8 cellular contexts compared by ENCODE assay signal in the genomic region with DNA sequence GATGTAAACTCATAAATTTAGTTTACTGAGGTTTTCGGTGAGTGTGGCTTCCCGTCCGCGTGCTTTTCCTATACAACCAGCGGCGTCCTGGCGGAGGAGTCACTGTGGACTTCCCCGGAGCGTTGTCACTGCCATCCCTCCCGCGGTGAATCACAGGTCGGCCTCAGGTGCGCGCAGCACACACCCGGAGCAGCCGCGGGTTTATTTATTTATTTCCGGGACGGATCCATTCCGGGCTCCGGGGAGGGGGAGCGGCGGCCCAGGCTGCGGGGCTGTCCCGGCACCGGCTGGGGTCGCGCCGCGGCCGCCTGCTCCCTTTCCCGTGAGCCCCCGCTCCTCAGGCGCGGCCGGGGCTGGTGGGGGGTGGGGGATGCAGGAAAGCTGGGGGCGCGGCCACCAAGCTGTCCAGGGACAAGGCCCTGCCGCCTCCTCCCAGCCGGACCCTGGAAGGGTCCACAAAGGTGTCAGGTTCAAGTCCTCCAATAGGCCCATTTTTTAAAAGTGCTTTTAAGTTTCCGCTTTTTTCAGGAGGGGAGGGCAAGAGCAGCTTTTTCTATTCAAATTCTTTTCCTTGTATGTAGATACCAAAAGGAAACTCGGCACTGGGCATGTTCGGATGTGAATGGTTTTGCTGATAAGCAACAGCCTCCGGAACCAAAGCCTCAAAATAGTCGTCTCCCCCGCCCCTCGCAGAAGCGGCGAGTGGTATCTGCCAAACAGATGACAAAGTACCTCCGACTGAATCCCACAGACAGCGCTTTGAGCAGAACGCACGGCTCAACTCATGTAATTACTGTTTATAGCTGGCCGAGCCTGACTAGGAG.
DNase-seq lines count a peak whose midpoint lies in the region; ATAC-seq, FAIRE-seq and TF ChIP-seq lines count a peak whose summit lies in the region.

No MANE protein-coding gene starts in this region.

- no peak for TF ChIP-seq POLR2A in GM12892 (IDR thresholded peaks at IDR 0.05; ENCODE audit: low read depth, low read length)

- H3K4me1 Mint-ChIP-seq in dendritic cell treated with granulocyte-macrophage colony-stimulating factor and Interleukin-4, amounts not matched to agents 40 ng/mL and 50 ng/mL, for 4 days (ENCODE audit: low read depth), result peaks cover 10% of the 10 kb centered on the region

- ATAC-seq in HG03196 (IDR thresholded peaks at IDR 0.05; ENCODE audit: unreplicated experiment) (peak; percentile 53), GM21360 (IDR thresholded peaks at IDR 0.05; ENCODE audit: unreplicated experiment) (no peak)

- DNase-seq in GM12892 (ENCODE audit: insufficient read length), result peak; percentile 23
- DNase-seq in NCI-H510A treated with DMSO at 0.1 percent for 48 hours (lab: John Stamatoyannopoulos, UW), result peak; percentile 76
- peak; percentile 68 to 86 for DNase-seq in activated CD4-positive, alpha-beta T cell treated with anti-CD3 and anti-CD28 coated beads, Interleukin-2, amount 50 U/mL, for 24 hours (ENCODE audit: low read depth in 1 of 2, low spot score in 1 of 2)
- DNase-seq in left kidney (ENCODE audit: low read depth, low spot score), result peak; percentile 93
- DNase-seq in stimulated activated CD4-positive, alpha-beta T cell treated with anti-CD3 and anti-CD28 coated beads, Interleukin-1b, Interleukin-23, amount 100 ng/mL, for 24 hours (ENCODE audit: low read depth in 4 of 4, low spot score in 1 of 4), result peak; percentile 62 to 83 (median 72)

- H3K27ac Mint-ChIP-seq in dendritic cell treated with granulocyte-macrophage colony-stimulating factor and Interleukin-4, amounts not matched to agents 40 ng/mL and 50 ng/mL, for 4 days, result peak overlapping the region; percentile 74

- no peaks in the 10 kb centered on the region for H3K36me3 Mint-ChIP-seq in dendritic cell treated with granulocyte-macrophage colony-stimulating factor and Interleukin-4, amounts not matched to agents 40 ng/mL and 50 ng/mL, for 4 days (ENCODE audit: low read depth)

- H3K4me3 Mint-ChIP-seq in dendritic cell treated with granulocyte-macrophage colony-stimulating factor and Interleukin-4, amounts not matched to agents 40 ng/mL and 50 ng/mL, for 4 days, result peak overlapping the region; percentile 74

- peaks cover 17% of the 10 kb centered on the region for H3K27me3 Mint-ChIP-seq in dendritic cell treated with granulocyte-macrophage colony-stimulating factor and Interleukin-4, amounts not matched to agents 40 ng/mL and 50 ng/mL, for 4 days

- peak; percentile 85 for FAIRE-seq in GM12892 (lab: Jason Lieb, UNC)

- intact Hi-C loops in dendritic cell treated with granulocyte-macrophage colony-stimulating factor and Interleukin-4, amounts not matched to agents 40 ng/mL and 50 ng/mL, for 4 days (cut with micrococcal nuclease), result no loop called here

- no peaks in the 10 kb centered on the region for H3K9me3 Mint-ChIP-seq in dendritic cell treated with granulocyte-macrophage colony-stimulating factor and Interleukin-4, amounts not matched to agents 40 ng/mL and 50 ng/mL, for 4 days

Comparison
In these comparisons a context has a peak if more than half of its experiments do, and no peak if none do; other contexts are left out.
1. DNase-seq: peak in every context shown above with its lines; median percentile 93 in left kidney; 77 in activated CD4-positive, alpha-beta T cell treated with anti-CD3 and anti-CD28 coated beads, Interleukin-2, amount 50 U/mL, for 24 hours; 76 in NCI-H510A treated with DMSO at 0.1 percent for 48 hours; 72 in stimulated activated CD4-positive, alpha-beta T cell treated with anti-CD3 and anti-CD28 coated beads, Interleukin-1b, Interleukin-23, amount 100 ng/mL, for 24 hours; 23 in GM12892.